Comparison of ENCODE assay signal across 7 cellular contexts in the genomic region with DNA sequence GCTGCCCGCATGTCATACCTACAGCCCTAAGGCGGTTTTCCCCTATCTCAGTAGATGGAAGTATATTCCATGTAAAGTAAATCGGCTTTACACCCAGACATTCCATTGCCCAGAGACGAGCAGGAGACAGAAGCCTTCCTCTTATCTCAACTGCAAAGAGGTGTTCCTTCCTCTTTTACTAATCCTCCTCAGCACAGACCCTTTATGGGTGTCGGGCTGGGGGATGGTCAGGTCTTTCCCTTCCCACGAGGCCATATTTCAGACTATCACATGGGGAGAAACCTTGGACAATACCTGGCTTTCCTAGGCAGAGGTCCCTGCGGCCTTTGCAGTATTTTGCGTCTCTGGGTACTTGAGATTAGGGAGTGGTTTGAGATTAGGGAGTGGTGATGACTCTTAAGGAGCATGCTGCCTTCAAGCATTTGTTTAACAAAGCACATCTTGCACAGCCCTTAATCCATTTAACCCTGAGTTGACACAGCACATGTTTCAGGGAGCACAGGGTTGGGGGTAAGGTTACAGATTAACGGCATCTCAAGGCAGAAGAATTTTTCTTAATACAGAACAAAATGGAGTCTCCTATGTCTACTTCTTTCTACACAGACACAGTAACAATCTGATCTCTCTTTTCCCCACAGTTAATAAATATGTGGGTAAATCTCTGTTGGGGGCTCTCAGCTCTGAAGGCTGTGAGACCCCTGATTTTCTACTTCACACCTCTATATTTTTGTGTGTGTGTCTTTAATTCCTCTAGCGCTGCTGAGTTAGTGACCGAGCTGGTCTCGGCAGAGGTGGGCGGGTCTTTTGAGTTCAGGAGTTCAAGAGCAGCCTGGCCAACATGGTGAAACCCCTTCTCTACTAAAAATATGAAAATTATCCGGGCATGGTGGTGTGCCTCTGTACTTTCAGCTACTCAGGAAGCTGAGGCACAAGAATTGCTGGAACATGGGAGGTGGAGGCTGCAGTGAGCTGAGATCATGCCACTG. TPM values are rescaled to one million over a fixed set of nuclear protein-coding genes. Genes with fewer than 3 reads are reported as not detected.
"Had no signal": no experiment of that assay in that cellular context is flagged by ENCODE, and none has a peak within 500 bp of the region (broad histone marks: within the 10 kb centered on the region; RNA-seq: fewer than 3 reads in every experiment).

No MANE protein-coding gene starts in this region.

RNA-seq across cellular contexts. Expression of gene MROH7, which starts 4.8 kb away (rescaled TPM):
- total RNA-seq: HT1080, M059J, OCI-LY7, PC-9, RPMI7951, SJCRH30 had no signal
- polyA plus RNA-seq: IgD-negative memory B cell had no signal

RNA-seq across cellular contexts. Expression of gene FAM151A, which starts 13.4 kb away (rescaled TPM):
- total RNA-seq: HT1080, M059J, OCI-LY7, PC-9, RPMI7951, SJCRH30 had no signal
- polyA plus RNA-seq: IgD-negative memory B cell had no signal
